1 cellular context compared by ENCODE assay signal in genomic region chr4:69600013-69600412, GRCh38.
TF ChIP-seq lines count a peak whose summit lies in the region.

No MANE protein-coding gene starts in this region.

TF ChIP-seq in HepG2, 621 proteins besides CTCF, POLR2A, EP300 and RAD21:
- no peak for TF ChIP-seq SIX4 (CRISPR knock-in tag; IDR thresholded peaks at IDR 0.05)
- TF ChIP-seq MIER3 (CRISPR knock-in tag; IDR thresholded peaks at IDR 0.05; ENCODE audit: borderline replicate concordance): no peak
- TF ChIP-seq PAWR (CRISPR knock-in tag; IDR thresholded peaks at IDR 0.05; ENCODE audit: borderline replicate concordance): no peak
- no peak for TF ChIP-seq ZNF512B (CRISPR knock-in tag; IDR thresholded peaks at IDR 0.05; ENCODE audit: borderline replicate concordance)
- no peak for TF ChIP-seq HNF4A (CRISPR knock-in tag; IDR thresholded peaks at IDR 0.05)
- no peak for TF ChIP-seq ZNF530 (CRISPR knock-in tag; IDR thresholded peaks at IDR 0.05; ENCODE audit: low read depth)
- no peak for TF ChIP-seq ZNF564 (CRISPR knock-in tag; IDR thresholded peaks at IDR 0.05)
- no peak for TF ChIP-seq ZNF605 (CRISPR knock-in tag; IDR thresholded peaks at IDR 0.05)
- TF ChIP-seq SYNCRIP (IDR thresholded peaks at IDR 0.05; ENCODE audit: insufficient read depth, low read depth, low read length): no peak
TF ChIP-seq in HepG2: peak in this region for 0.
